25 cellular contexts compared by ENCODE assay signal in genomic region chr9:88691096-88691495, GRCh38.
A peak's percentile ranks its signal among the peaks of the same experiment; 100 is the strongest.
DNase-seq lines count a peak whose midpoint lies in the region; ATAC-seq, FAIRE-seq and TF ChIP-seq lines count a peak whose summit lies in the region.
"Had no signal": no experiment of that assay in that cellular context is flagged by ENCODE, and none has a peak within 500 bp of the region (broad histone marks: within the 10 kb centered on the region; RNA-seq: fewer than 3 reads in every experiment).

No MANE protein-coding gene starts in this region.

- H3K18ac ChIP-seq in IMR-90 (ENCODE audit: low read depth, low read length), result no peak overlapping the region

- peaks cover 24% of the 10 kb centered on the region for H3K4me1 Mint-ChIP-seq in nephron
- H3K4me1 Mint-ChIP-seq: CD14-positive monocyte; CD4-positive, alpha-beta memory T cell; CD4-positive, CD25-positive, alpha-beta regulatory T cell; CD8-positive, alpha-beta memory T cell had no signal

- H4K5ac ChIP-seq in IMR-90 (ENCODE audit: low read depth, low read length), result no peak overlapping the region

- dilution Hi-C loops in IMR-90 (cut with HindIII; ENCODE audit: low sequenced_read_pairs, unreplicated experiment), result no loop called here

- no peak overlapping the region for H3K4ac ChIP-seq in IMR-90 (ENCODE audit: low read depth, low read length)

- no peak overlapping the region for H2AK5ac ChIP-seq in IMR-90 (ENCODE audit: low read depth, low read length)

- no peak overlapping the region for H3K4me2 ChIP-seq in A549
- no peak overlapping the region for H3K4me2 ChIP-seq in IMR-90 (ENCODE audit: low read depth, low read length)
- H3K4me2 ChIP-seq: BLaER1 had no signal

- TF ChIP-seq POLR2A in A549 (IDR thresholded peaks at IDR 0.05; ENCODE audit: low read length), result no peak
- TF ChIP-seq POLR2A in IMR-90 (IDR thresholded peaks at IDR 0.05; ENCODE audit: low read depth, low read length), result no peak
- no peak for TF ChIP-seq POLR2A in gastrocnemius medialis (IDR thresholded peaks at IDR 0.05)

- CTCF ChIA-PET in A549 (lab: Yijun Ruan, JAX), result no interaction called here
- CTCF ChIA-PET in IMR-90 (lab: Yijun Ruan, JAX), result no interaction called here

- peaks cover 7% of the 10 kb centered on the region for H3K27me3 Mint-ChIP-seq in nephron (ENCODE audit: low read depth)
- H3K27me3 Mint-ChIP-seq: CD4-positive, CD25-positive, alpha-beta regulatory T cell had no signal

- no peak for FAIRE-seq in A549 (lab: Jason Lieb, UNC)
- FAIRE-seq: A204.1, GM12878, GM12892, GM18507 had no signal

- no peak overlapping the region for H3K4me3 Mint-ChIP-seq in nephron
- H3K4me3 Mint-ChIP-seq: CD14-positive monocyte; CD4-positive, alpha-beta memory T cell; CD4-positive, CD25-positive, alpha-beta regulatory T cell; CD8-positive, alpha-beta memory T cell had no signal

- H3K4me1 ChIP-seq in A549 (no peaks in the 10 kb centered on the region), IMR-90 (ENCODE audit: control insufficient read depth, insufficient read depth, low read length) (peaks cover 8% of the 10 kb centered on the region), gastrocnemius medialis (no peaks in the 10 kb centered on the region)
- H3K4me1 ChIP-seq: BE2C had no signal

- no TSS peak for BruUV-seq in IMR-90 (replicated peaks; lab: Mats Ljungman, UMichigan)

- ATAC-seq in A549 (no peak), IMR-90 (ENCODE audit: low read depth) (no peak), gastrocnemius medialis (no peak), HG03139 (IDR thresholded peaks at IDR 0.05; ENCODE audit: unreplicated experiment) (no peak)
- ATAC-seq: GM12878 had no signal

- H3K9ac ChIP-seq in IMR-90 (ENCODE audit: low read depth, low read length), result no peak overlapping the region
- H3K9ac ChIP-seq: BLaER1 had no signal

- H3K9me3 ChIP-seq in A549 (peaks cover 14% of the 10 kb centered on the region; the same call in 1 of the 3 replicates), IMR-90 (ENCODE audit: control insufficient read depth, insufficient read depth, low read length) (no peaks in the 10 kb centered on the region), gastrocnemius medialis (peaks cover 0 to 8% (median 0%) of the 10 kb centered on the region in 3 donors)
- H3K9me3 ChIP-seq: BE2C had no signal

- H2BK15ac ChIP-seq in IMR-90 (ENCODE audit: low read depth, low read length), result no peak overlapping the region; the same call in 2 of the 3 replicates

- no peak for TF ChIP-seq EP300 in A549 (IDR thresholded peaks at IDR 0.05)

- no peak overlapping the region for H4K8ac ChIP-seq in IMR-90 (ENCODE audit: low read depth in 2 of 2, low read length in 2 of 2)

- no peaks in the 10 kb centered on the region for H3K79me1 ChIP-seq in IMR-90 (ENCODE audit: low read depth in 1 of 2, low read length in 2 of 2)

- POLR2A ChIA-PET in A549 (lab: Yijun Ruan, JAX) (no interaction called here), IMR-90 (lab: Charles Lee; ENCODE audit: unreplicated experiment) (no interaction called here)

- no peak overlapping the region for H3K27ac ChIP-seq in A549
- no peak overlapping the region for H3K27ac ChIP-seq in IMR-90 (ENCODE audit: insufficient read depth, low read length)
- no peak overlapping the region for H3K27ac ChIP-seq in gastrocnemius medialis
- H3K27ac ChIP-seq: BLaER1 had no signal

- no peak overlapping the region for H3K56ac ChIP-seq in IMR-90 (ENCODE audit: extremely low read depth, insufficient read depth, low read length)

- H3K9me3 Mint-ChIP-seq in nephron, result peaks cover 36% of the 10 kb centered on the region

- H3K36me3 ChIP-seq in IMR-90 (ENCODE audit: control insufficient read depth, insufficient read depth, low read length) (no peaks in the 10 kb centered on the region), gastrocnemius medialis (no peaks in the 10 kb centered on the region)
- H3K36me3 ChIP-seq: BE2C, BLaER1 had no signal

- H3K27me3 ChIP-seq in IMR-90 (ENCODE audit: control insufficient read depth, insufficient read depth, low read length), result no peaks in the 10 kb centered on the region
- H3K27me3 ChIP-seq in gastrocnemius medialis, result no peaks in the 10 kb centered on the region
- H3K27me3 ChIP-seq: BE2C, BLaER1 had no signal

- TF ChIP-seq RAD21 in A549 (conservative IDR thresholded peaks at IDR 0.05 in 1 of 2, IDR thresholded peaks at IDR 0.05 in 1 of 2) (no peak), IMR-90 (IDR thresholded peaks at IDR 0.05; ENCODE audit: low read length) (no peak)

- 76% methylated on average over 3 of the region's 3 CpGs for WGBS in A549 (ENCODE audit: missing lambda C conversion rate)
- no CpG with 5 or more reads among the region's 3 CpGs for whole genome bisulfite sequencing in IMR-90 (ENCODE audit: extremely low coverage in 2 of 2, insufficient read length in 1 of 2), 2 experiments

- peaks cover 4% of the 10 kb centered on the region for H3K36me3 Mint-ChIP-seq in nephron (ENCODE audit: low read depth)
- H3K36me3 Mint-ChIP-seq: CD14-positive monocyte; CD4-positive, alpha-beta memory T cell; CD4-positive, CD25-positive, alpha-beta regulatory T cell; CD8-positive, alpha-beta memory T cell had no signal

- no peaks in the 10 kb centered on the region for H4K20me1 ChIP-seq in IMR-90 (ENCODE audit: insufficient read depth, low read length)
- H4K20me1 ChIP-seq: BLaER1 had no signal

- no peak overlapping the region for H3K23ac ChIP-seq in IMR-90 (ENCODE audit: low read depth, low read length)

- H2AK9ac ChIP-seq in IMR-90 (replicated peaks; ENCODE audit: low read depth, low read length, poor library complexity), result no peak overlapping the region

- H3K9me1 ChIP-seq in IMR-90 (ENCODE audit: insufficient read depth, low read length), result peaks cover 3% of the 10 kb centered on the region; the same call in 1 of the 2 replicates

- H2BK20ac ChIP-seq in IMR-90 (ENCODE audit: low read depth, low read length), result no peak overlapping the region

- no peak overlapping the region for H2BK120ac ChIP-seq in IMR-90 (ENCODE audit: low read depth, low read length)

- no peak overlapping the region for H3K14ac ChIP-seq in IMR-90 (replicated peaks; ENCODE audit: low read depth, low read length)

- DNase-seq in A549 (ENCODE audit: low read depth in 1 of 2, low spot score in 1 of 2) (no peak), IMR-90 (no peak), AML-193 (lab: John Stamatoyannopoulos, UW) (no peak), gastrocnemius medialis (no peak)
- DNase-seq: 8988T; BE2C; C1 segment of cervical spinal cord; CD4-positive, alpha-beta memory T cell; CD4-positive, CD25-positive, alpha-beta regulatory T cell; CD8-positive, alpha-beta memory T cell; COR-L47; DMS 273 treated with DMSO at 0.1 percent for 48 hours; DMS153; DMS53; DMS79; DND-41; GDM1 had no signal

- H2AFZ ChIP-seq in IMR-90 (replicated peaks; ENCODE audit: low read length, poor library complexity), result no peak overlapping the region

- no peak overlapping the region for H4K91ac ChIP-seq in IMR-90 (ENCODE audit: insufficient read depth, low read depth, low read length)

- TF ChIP-seq CTCF in A549 (IDR thresholded peaks at IDR 0.05) (no peak), IMR-90 (conservative IDR thresholded peaks at IDR 0.05; ENCODE audit: low read depth, low read length) (no peak), nephron (IDR thresholded peaks at IDR 0.05; ENCODE audit: unreplicated experiment in 3 of 3) (no peak), gastrocnemius medialis (IDR thresholded peaks at IDR 0.05 in 4 of 5, conservative IDR thresholded peaks at IDR 0.05 in 1 of 5) (no peak)

- intact Hi-C loops in IMR-90 (cut with micrococcal nuclease), result no loop called here
- intact Hi-C loops in gastrocnemius medialis (cut with DNase I; ENCODE audit: low total_unique reads), result no loop called here

- in situ Hi-C loops in IMR-90 (cut with MboI; ENCODE audit: low sequenced_read_pairs), result no loop called here
- in situ Hi-C loops in gastrocnemius medialis (cut with MboI; ENCODE audit: low sequenced_read_pairs in 4 of 4), result no loop called here

- H2BK5ac ChIP-seq in IMR-90 (ENCODE audit: low read depth, low read length, poor library complexity, severe bottlenecking), result no peak overlapping the region

- H3K4me3 ChIP-seq in A549 (no peak overlapping the region), IMR-90 (ENCODE audit: insufficient read depth, low read depth, low read length) (no peak overlapping the region), gastrocnemius medialis (no peak overlapping the region)
- H3K4me3 ChIP-seq: BLaER1, GM12878 had no signal

- peak overlapping the region; percentile 27 to 72 (median 28) for H3K27ac Mint-ChIP-seq in nephron
- H3K27ac Mint-ChIP-seq: CD14-positive monocyte; CD4-positive, alpha-beta memory T cell; CD4-positive, CD25-positive, alpha-beta regulatory T cell; CD8-positive, alpha-beta memory T cell had no signal

TF ChIP-seq in A549, 52 proteins besides CTCF, POLR2A, EP300 and RAD21:
- peak; percentile 72 for TF ChIP-seq MAFK (IDR thresholded peaks at IDR 0.05; ENCODE audit: partially characterized antibody)
- no peak for TF ChIP-seq RCOR1 (IDR thresholded peaks at IDR 0.05; ENCODE audit: low read depth, low read length)

TF ChIP-seq in IMR-90, 13 proteins besides CTCF, POLR2A, EP300 and RAD21:
- TF ChIP-seq MAFK (IDR thresholded peaks at IDR 0.05; ENCODE audit: low read depth, low read length) (0 out of 2 replicates have a peak, but pooled peaks have one; percentile 15), ELK1 (IDR thresholded peaks at IDR 0.05; ENCODE audit: borderline replicate concordance, low read depth, low read length) (no peak), SMC3 (IDR thresholded peaks at IDR 0.05; ENCODE audit: low read depth, low read length) (no peak), CEBPB (IDR thresholded peaks at IDR 0.05; ENCODE audit: low read depth, low read length) (no peak), BHLHE40 (IDR thresholded peaks at IDR 0.05; ENCODE audit: low read depth, low read length) (no peak)
